In the genomic region with DNA sequence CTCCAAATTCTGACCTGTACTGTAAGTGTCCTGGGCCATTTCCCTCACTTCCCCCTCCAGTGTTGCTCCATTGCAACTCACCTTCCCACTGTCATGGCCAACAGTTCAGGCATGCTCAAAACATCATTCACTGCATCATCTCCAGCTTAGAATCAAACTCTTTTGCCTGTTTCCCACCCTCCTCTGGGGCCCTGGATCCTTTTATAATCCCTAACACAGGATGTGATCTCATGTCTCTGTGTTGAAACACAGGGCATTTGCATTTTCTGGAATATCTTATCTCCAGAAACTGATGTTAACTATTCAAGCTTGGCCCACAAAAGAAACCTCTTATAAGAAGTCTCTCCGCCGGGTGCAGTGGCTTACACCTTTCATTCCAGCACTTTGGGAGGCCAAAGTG, we compare ENCODE assay signal across 14 cellular contexts. TPM values are rescaled to one million over a fixed set of nuclear protein-coding genes. Genes with fewer than 3 reads are reported as not detected.
DNase-seq lines count a peak whose midpoint lies in the region; ATAC-seq and TF ChIP-seq lines count a peak whose summit lies in the region.
"Had no signal": no experiment of that assay in that cellular context is flagged by ENCODE, and none has a peak within 500 bp of the region (broad histone marks: within the 10 kb centered on the region; RNA-seq: fewer than 3 reads in every experiment).

No MANE protein-coding gene starts in this region.

- H3K36me3 ChIP-seq in CD4-positive, CD25-positive, alpha-beta regulatory T cell (ENCODE audit: control insufficient read depth, insufficient read depth, low read length), result no peaks in the 10 kb centered on the region
- H3K36me3 ChIP-seq in Caco-2 (ENCODE audit: control insufficient read depth, insufficient read depth, low read length) (no peaks in the 10 kb centered on the region), mesenchymal stem cell (ENCODE audit: control insufficient read depth in 1 of 2, insufficient read depth in 2 of 2, low read depth in 1 of 2, low read length in 2 of 2) (peaks cover 0 to 70% of the 10 kb centered on the region in 2 experiments)
- H3K36me3 ChIP-seq: gastroesophageal sphincter had no signal

- peak overlapping the region in 1 of 2 experiments; percentile 85 for H2BK12ac ChIP-seq in mesenchymal stem cell (ENCODE audit: low read length in 2 of 2)

- ATAC-seq in CD4-positive, CD25-positive, alpha-beta regulatory T cell (ENCODE audit: low read depth in 2 of 2), result no peak
- no peak for ATAC-seq in activated CD8-positive, alpha-beta T cell treated with anti-CD3 and anti-CD28 coated beads, Interleukin-2, amount 10 ng/mL, durations not matched to agents 7 days and 5 days
- ATAC-seq: gastroesophageal sphincter, SK-N-SH treated with all-trans-retinoic acid at 6 μM for 48 hours, WTC11 had no signal

- peak overlapping the region in 2 of 4 donors; percentile 55 to 70 for H3K4me3 Mint-ChIP-seq in CD4-positive, CD25-positive, alpha-beta regulatory T cell
- peak overlapping the region; percentile 44 for H3K4me3 Mint-ChIP-seq in Caco-2 (ENCODE audit: unreplicated experiment)
- peak overlapping the region; percentile 95 for H3K4me3 Mint-ChIP-seq in activated CD8-positive, alpha-beta T cell treated with anti-CD3 and anti-CD28 coated beads, Interleukin-2, amount 10 ng/mL, durations not matched to agents 7 days and 5 days
- H3K4me3 Mint-ChIP-seq: CD14-positive monocyte, IgD-negative memory B cell, WTC11 had no signal

- peaks cover 22 to 77% (median 47%) of the 10 kb centered on the region in 4 donors for H3K4me1 Mint-ChIP-seq in CD4-positive, CD25-positive, alpha-beta regulatory T cell
- peaks cover 61% of the 10 kb centered on the region for H3K4me1 Mint-ChIP-seq in Caco-2 (ENCODE audit: low read depth, unreplicated experiment)
- H3K4me1 Mint-ChIP-seq in activated CD8-positive, alpha-beta T cell treated with anti-CD3 and anti-CD28 coated beads, Interleukin-2, amount 10 ng/mL, durations not matched to agents 7 days and 5 days (ENCODE audit: low read depth), result peaks cover 73% of the 10 kb centered on the region

- H3K27me3 ChIP-seq in CD4-positive, CD25-positive, alpha-beta regulatory T cell (ENCODE audit: control insufficient read depth, insufficient read depth, low read length), result no peaks in the 10 kb centered on the region
- H3K27me3 ChIP-seq in Caco-2 (replicated peaks; ENCODE audit: control insufficient read depth, insufficient read depth, low read length) (no peaks in the 10 kb centered on the region), mesenchymal stem cell (ENCODE audit: control insufficient read depth in 1 of 2, insufficient read depth in 1 of 2, low read length in 2 of 2) (no peaks in the 10 kb centered on the region)

- H3K14ac ChIP-seq in mesenchymal stem cell (ENCODE audit: low read length in 2 of 2), result no peak overlapping the region

- no peak overlapping the region for H2BK15ac ChIP-seq in mesenchymal stem cell (ENCODE audit: low read depth, poor library complexity, severe bottlenecking)

- peak overlapping the region; percentile 65 for H2AK5ac ChIP-seq in mesenchymal stem cell (ENCODE audit: low read length, severe bottlenecking)

- H3K27me3 Mint-ChIP-seq in CD4-positive, CD25-positive, alpha-beta regulatory T cell, result no peaks in the 10 kb centered on the region
- no peaks in the 10 kb centered on the region for H3K27me3 Mint-ChIP-seq in Caco-2 (ENCODE audit: insufficient read depth, unreplicated experiment)
- no peaks in the 10 kb centered on the region for H3K27me3 Mint-ChIP-seq in activated CD8-positive, alpha-beta T cell treated with anti-CD3 and anti-CD28 coated beads, Interleukin-2, amount 10 ng/mL, durations not matched to agents 7 days and 5 days (ENCODE audit: low read depth)

- 46% methylated on average over 2 of the region's 2 CpGs for WGBS in mesenchymal stem cell

- H3K27ac Mint-ChIP-seq in CD4-positive, CD25-positive, alpha-beta regulatory T cell, result peak overlapping the region in 1 of 3 donors; percentile 14
- H3K27ac Mint-ChIP-seq in Caco-2 (ENCODE audit: unreplicated experiment), result peak overlapping the region; percentile 19
- H3K27ac Mint-ChIP-seq in activated CD8-positive, alpha-beta T cell treated with anti-CD3 and anti-CD28 coated beads, Interleukin-2, amount 10 ng/mL, durations not matched to agents 7 days and 5 days, result peak overlapping the region; percentile 17
- H3K27ac Mint-ChIP-seq: IgD-negative memory B cell, WTC11 had no signal

- H3K9ac ChIP-seq in mesenchymal stem cell (ENCODE audit: low read length), result peak overlapping the region; percentile 98

- no peaks in the 10 kb centered on the region for H3K79me1 ChIP-seq in mesenchymal stem cell (replicated peaks; ENCODE audit: low read length, poor library complexity, severe bottlenecking)

- BruUV-seq in Caco-2 (replicated peaks; lab: Mats Ljungman, UMichigan), result no TSS peak

- no peak overlapping the region for H4K8ac ChIP-seq in mesenchymal stem cell (ENCODE audit: low read length)

- POLR2A ChIA-PET in Caco-2 (lab: Charles Lee) (no interaction called here), HEK293T (lab: Yijun Ruan, JAX) (no interaction called here)
- POLR2A ChIA-PET in activated CD8-positive, alpha-beta T cell treated with anti-CD3 and anti-CD28 coated beads, Interleukin-2, amount 10 ng/mL, durations not matched to agents 7 days and 5 days (lab: Charles Lee), result interaction anchor here (0.5 to 5.0 kb wide), 4 partner anchors 10 to 232 kb away, joined by 3 to 62 read pairs (median 6); no protein-coding TSS in a partner anchor

- peak overlapping the region; percentile 13 for H3K4me3 ChIP-seq in CD4-positive, CD25-positive, alpha-beta regulatory T cell (ENCODE audit: low read depth, low read length)
- no peak overlapping the region for H3K4me3 ChIP-seq in Caco-2 (ENCODE audit: low read depth, low read length)
- peak overlapping the region in 1 of 2 experiments; percentile 91 for H3K4me3 ChIP-seq in mesenchymal stem cell (ENCODE audit: insufficient read depth in 1 of 2, low read depth in 1 of 2, low read length in 2 of 2)
- H3K4me3 ChIP-seq: gastroesophageal sphincter had no signal

- H4K91ac ChIP-seq in mesenchymal stem cell (ENCODE audit: low read length), result no peak overlapping the region

- H2BK120ac ChIP-seq in mesenchymal stem cell (ENCODE audit: low read depth, low read length), result no peak overlapping the region

- no peaks in the 10 kb centered on the region for H3K9me3 ChIP-seq in CD4-positive, CD25-positive, alpha-beta regulatory T cell (ENCODE audit: control insufficient read depth in 2 of 2, low read length in 2 of 2)
- H3K9me3 ChIP-seq in Caco-2, result no peaks in the 10 kb centered on the region
- H3K9me3 ChIP-seq in mesenchymal stem cell (ENCODE audit: control insufficient read depth, low read length), result no peaks in the 10 kb centered on the region
- H3K9me3 ChIP-seq: gastroesophageal sphincter had no signal

- H3K4me1 ChIP-seq in CD4-positive, CD25-positive, alpha-beta regulatory T cell (ENCODE audit: control insufficient read depth, insufficient read depth, low read length, poor library complexity, severe bottlenecking), result peaks cover 41% of the 10 kb centered on the region
- peaks cover 84% of the 10 kb centered on the region for H3K4me1 ChIP-seq in Caco-2
- H3K4me1 ChIP-seq in mesenchymal stem cell (ENCODE audit: control insufficient read depth, insufficient read depth, low read depth, low read length), result peaks cover 21% of the 10 kb centered on the region

- no peak overlapping the region for H3K27ac ChIP-seq in CD4-positive, CD25-positive, alpha-beta regulatory T cell (ENCODE audit: insufficient read depth, low read length, poor library complexity, severe bottlenecking)
- H3K27ac ChIP-seq in mesenchymal stem cell (ENCODE audit: low read length, poor library complexity, severe bottlenecking), result no peak overlapping the region
- H3K27ac ChIP-seq: gastroesophageal sphincter had no signal

- no peaks in the 10 kb centered on the region for H3K9me3 Mint-ChIP-seq in CD4-positive, CD25-positive, alpha-beta regulatory T cell
- no peaks in the 10 kb centered on the region for H3K9me3 Mint-ChIP-seq in Caco-2 (ENCODE audit: unreplicated experiment)
- H3K9me3 Mint-ChIP-seq in activated CD8-positive, alpha-beta T cell treated with anti-CD3 and anti-CD28 coated beads, Interleukin-2, amount 10 ng/mL, durations not matched to agents 7 days and 5 days (ENCODE audit: insufficient read depth), result no peaks in the 10 kb centered on the region
- H3K9me3 Mint-ChIP-seq: IgD-negative memory B cell had no signal

- no peak overlapping the region for H3K18ac ChIP-seq in mesenchymal stem cell (ENCODE audit: low read depth in 1 of 2, low read length in 2 of 2)

- no peak overlapping the region for H2AFZ ChIP-seq in mesenchymal stem cell (ENCODE audit: low read depth, low read length)

- no peak overlapping the region for H3K4me2 ChIP-seq in mesenchymal stem cell (ENCODE audit: low read length, poor library complexity, severe bottlenecking)

- H2BK5ac ChIP-seq in mesenchymal stem cell (ENCODE audit: low read depth, low read length, poor library complexity, severe bottlenecking), result no peak overlapping the region

- intact Hi-C loops in Caco-2 (cut with micrococcal nuclease; ENCODE audit: unreplicated experiment), result no loop called here

- H3K36me3 Mint-ChIP-seq in CD4-positive, CD25-positive, alpha-beta regulatory T cell, result peaks cover 8% of the 10 kb centered on the region
- H3K36me3 Mint-ChIP-seq in Caco-2 (ENCODE audit: insufficient read depth, unreplicated experiment), result peaks cover 24% of the 10 kb centered on the region
- peaks cover 85% of the 10 kb centered on the region for H3K36me3 Mint-ChIP-seq in activated CD8-positive, alpha-beta T cell treated with anti-CD3 and anti-CD28 coated beads, Interleukin-2, amount 10 ng/mL, durations not matched to agents 7 days and 5 days (ENCODE audit: low read depth)
- H3K36me3 Mint-ChIP-seq: CD14-positive monocyte, IgD-negative memory B cell, WTC11 had no signal

- no peak overlapping the region for H3K23ac ChIP-seq in mesenchymal stem cell (ENCODE audit: low read length in 2 of 2)

- H3K4ac ChIP-seq in mesenchymal stem cell (ENCODE audit: low read depth in 1 of 2, low read length in 2 of 2), result peak overlapping the region in 1 of 2 experiments; percentile 60

- no peak for DNase-seq in CD4-positive, CD25-positive, alpha-beta regulatory T cell
- DNase-seq in Caco-2 (no peak), mesenchymal stem cell (peak; percentile 75), NCI-H2196 treated with DMSO at 0.1 percent for 48 hours (lab: John Stamatoyannopoulos, UW; ENCODE audit: unreplicated experiment) (no peak), HEK293T (ENCODE audit: extremely low spot score) (no peak), HT-29 (ENCODE audit: low spot score) (no peak)
- no peak for DNase-seq in activated CD8-positive, alpha-beta T cell treated with anti-CD3 and anti-CD28 coated beads, Interleukin-2, amount 10 ng/mL, durations not matched to agents 7 days and 5 days
- DNase-seq: stimulated activated naive CD4-positive, alpha-beta T cell treated with Interleukin-2 at 50 U/mL for 16 hours had no signal

- CTCF ChIA-PET in Caco-2 (lab: Charles Lee), result no interaction called here
- CTCF ChIA-PET in activated CD8-positive, alpha-beta T cell treated with anti-CD3 and anti-CD28 coated beads, Interleukin-2, amount 10 ng/mL, durations not matched to agents 7 days and 5 days (lab: Charles Lee), result interaction anchor here (0.7 to 5.0 kb wide), 5 partner anchors 12 to 484 kb away, joined by 3 to 50 read pairs (median 3); no protein-coding TSS in a partner anchor
- CTCF ChIA-PET in HEK293T (lab: Yijun Ruan, JAX), result no interaction called here

- TF ChIP-seq CTCF in Caco-2 (IDR thresholded peaks at IDR 0.05; ENCODE audit: insufficient read depth in 1 of 2, low read depth in 1 of 2, low read length in 1 of 2, severe bottlenecking in 1 of 2, unreplicated experiment in 1 of 2), result no peak

RNA-seq across cellular contexts. Expression of gene DPP4, which starts 3.0 kb away (rescaled TPM):
- 12.6 TPM for total RNA-seq in CD4-positive, CD25-positive, alpha-beta regulatory T cell
- polyA plus RNA-seq in CD4-positive, CD25-positive, alpha-beta regulatory T cell, result 10 to 100 TPM; 22.3 to 40.8 (median 29.9) TPM
- total RNA-seq in Caco-2 (2022), result 190 and 199 TPM in 2 replicates
- 100 to 1,000 TPM; 158 TPM for total RNA-seq in activated CD8-positive, alpha-beta T cell treated with anti-CD3 and anti-CD28 coated beads, Interleukin-2, amount 10 ng/mL, durations not matched to agents 7 days and 5 days
- 80.0 TPM for polyA plus RNA-seq in mesenchymal stem cell (2013, experiment 1 of 2)
- polyA plus RNA-seq in mesenchymal stem cell (2013, experiment 2 of 2), result 82.7 TPM
- total RNA-seq in HT-29 (2014; rRNA removed; shearing (Covaris generic)), result 12.7 and 19.0 TPM in 2 replicates
- total RNA-seq: OCI-LY7 had no signal
